Comparison of ENCODE assay signal across 13 cellular contexts in genomic region chr12:51773145-51773869, GRCh38.
A peak's percentile ranks its signal among the peaks of the same experiment; 100 is the strongest.
DNase-seq lines count a peak whose midpoint lies in the region; ATAC-seq, FAIRE-seq and TF ChIP-seq lines count a peak whose summit lies in the region.
"Had no signal": no experiment of that assay in that cellular context is flagged by ENCODE, and none has a peak within 500 bp of the region (broad histone marks: within the 10 kb centered on the region; RNA-seq: fewer than 3 reads in every experiment).

No MANE protein-coding gene starts in this region.

- DNase-seq in AG10803 (ENCODE audit: low read depth): peak; percentile 93
- DNase-seq in HTR-8/SVneo (ENCODE audit: insufficient read length, low spot score): peak; percentile 13
- DNase-seq in astrocyte of the cerebellum (ENCODE audit: low read depth): peak; percentile 15
- DNase-seq in left lung: no peak
- DNase-seq in left ventricle myocardium inferior: no peak
- no peak for DNase-seq in GM20000 (ENCODE audit: low spot score)
- DNase-seq in GM19239 (ENCODE audit: insufficient read length, low spot score): no peak
- DNase-seq: activated naive CD8-positive, alpha-beta T cell treated with anti-CD3 and anti-CD28 coated beads for 36 hours; DMS53; GOT3; NCI-H1694 had no signal

- no peaks in the 10 kb centered on the region for H3K27me3 ChIP-seq in left lung
- H3K27me3 ChIP-seq in left ventricle myocardium inferior (ENCODE audit: low read depth): no peaks in the 10 kb centered on the region

- H3K36me3 ChIP-seq in left lung (no peaks in the 10 kb centered on the region), left ventricle myocardium inferior (no peaks in the 10 kb centered on the region)

- no peak for TF ChIP-seq CTCF in AG10803 (conservative IDR thresholded peaks at IDR 0.05; ENCODE audit: low read length)
- TF ChIP-seq CTCF in astrocyte of the cerebellum (IDR thresholded peaks at IDR 0.05; ENCODE audit: low read depth, low read length, missing control alignments): no peak
- TF ChIP-seq CTCF in left lung (IDR thresholded peaks at IDR 0.05): no peak
- TF ChIP-seq CTCF in left ventricle myocardium inferior (IDR thresholded peaks at IDR 0.05; ENCODE audit: borderline replicate concordance): no peak
- no peak for TF ChIP-seq CTCF in GM20000 (IDR thresholded peaks at IDR 0.05; ENCODE audit: extremely low read depth, missing control alignments)

- no peak overlapping the region for H3K27ac ChIP-seq in left lung
- H3K27ac ChIP-seq in left ventricle myocardium inferior (replicated peaks): no peak overlapping the region

- peak; percentile 67 for ATAC-seq in left lung
- ATAC-seq in GM19328 (IDR thresholded peaks at IDR 0.05; ENCODE audit: unreplicated experiment): no peak
- ATAC-seq: esophagus mucosa had no signal

- intact Hi-C loops in left lung (cut with DNase I): no loop called here
- intact Hi-C loops in left ventricle myocardium inferior (cut with micrococcal nuclease): no loop called here

- in situ Hi-C loops in astrocyte of the cerebellum (cut with HindIII; ENCODE audit: low sequenced_read_pairs): no loop called here

- H3K4me3 ChIP-seq in AG10803 (ENCODE audit: low read length) (no peak overlapping the region), astrocyte of the cerebellum (ENCODE audit: low read depth, low read length) (no peak overlapping the region), left lung (no peak overlapping the region), left ventricle myocardium inferior (no peak overlapping the region)

- no peaks in the 10 kb centered on the region for H3K4me1 ChIP-seq in left lung
- peaks cover 6% of the 10 kb centered on the region for H3K4me1 ChIP-seq in left ventricle myocardium inferior

- no peaks in the 10 kb centered on the region for H3K9me3 ChIP-seq in left lung
- H3K9me3 ChIP-seq in left ventricle myocardium inferior (replicated peaks): no peaks in the 10 kb centered on the region

- no peak for FAIRE-seq in HTR-8/SVneo (lab: Jason Lieb, UNC)
- FAIRE-seq in GM19239 (lab: Jason Lieb, UNC): no peak

Comparison
In these comparisons a context has a peak if more than half of its experiments do, and no peak if none do; other contexts are left out.
1. DNase-seq: peak in AG10803 (single experiment), HTR-8/SVneo (single experiment) and astrocyte of the cerebellum (single experiment); none in left lung (0 of 2), left ventricle myocardium inferior (single experiment), GM20000 (single experiment) and GM19239 (single experiment).